2 cellular contexts compared by ENCODE assay signal in the genomic region with DNA sequence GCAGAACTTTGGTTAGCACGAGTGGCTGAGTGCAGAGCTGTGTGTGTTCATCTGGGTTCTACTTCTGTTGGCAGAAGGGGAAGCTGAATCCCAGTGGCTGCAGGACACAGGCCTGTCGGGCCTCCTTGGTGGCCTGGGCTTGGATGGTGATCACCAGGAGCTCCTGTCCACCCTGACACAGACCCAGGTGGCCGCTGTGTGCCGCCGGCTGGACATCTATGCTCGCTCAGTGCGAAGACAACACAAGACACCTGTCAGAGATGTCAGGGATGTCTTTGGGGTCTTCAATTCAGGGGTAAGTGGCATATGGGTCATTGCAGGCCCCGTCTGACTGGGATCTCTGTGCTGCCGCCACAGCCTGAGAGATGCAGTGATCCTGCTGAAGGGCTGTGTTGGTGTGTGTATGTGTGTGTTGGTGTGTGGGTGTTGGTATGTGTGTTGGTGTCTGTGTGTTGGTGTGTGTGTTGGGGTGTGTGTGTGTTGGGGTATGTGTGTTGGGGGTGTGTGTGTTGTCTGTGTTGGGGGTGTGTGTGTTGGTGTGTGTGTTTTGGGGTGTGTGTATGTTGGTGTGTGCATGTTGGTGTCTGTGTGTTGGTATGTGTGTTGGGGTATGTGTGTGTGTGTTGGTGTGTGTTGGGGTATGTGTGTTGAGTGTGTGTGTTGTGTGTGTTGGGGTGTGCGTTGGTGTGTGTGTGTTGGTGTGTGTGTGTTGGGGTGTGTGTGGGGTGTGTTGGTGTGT.
TF ChIP-seq lines count a peak whose summit lies in the region.

No MANE protein-coding gene starts in this region.

TF ChIP-seq in A549, 52 proteins besides CTCF, POLR2A, EP300 and RAD21:
- no peak for TF ChIP-seq GATA3 (IDR thresholded peaks at IDR 0.05; ENCODE audit: borderline replicate concordance)
- no peak for TF ChIP-seq CHD2 (IDR thresholded peaks at IDR 0.05; ENCODE audit: low read length, partially characterized antibody)
- no peak for TF ChIP-seq RCOR1 (IDR thresholded peaks at IDR 0.05; ENCODE audit: low read depth, low read length)
- TF ChIP-seq MYC (IDR thresholded peaks at IDR 0.05; ENCODE audit: borderline replicate concordance, low read length) = no peak
- TF ChIP-seq FOXS1 (CRISPR knock-in tag; IDR thresholded peaks at IDR 0.05) = no peak
- TF ChIP-seq HMGXB4 (CRISPR knock-in tag; IDR thresholded peaks at IDR 0.05; ENCODE audit: borderline replicate concordance) = no peak
- TF ChIP-seq MAFK (IDR thresholded peaks at IDR 0.05; ENCODE audit: partially characterized antibody) = no peak

TF ChIP-seq in IMR-90, 13 proteins besides CTCF, POLR2A, EP300 and RAD21:
- TF ChIP-seq NFE2L2 (IDR thresholded peaks at IDR 0.05; ENCODE audit: low read depth, low read length) (no peak), MAZ (IDR thresholded peaks at IDR 0.05; ENCODE audit: borderline replicate concordance, low read depth, low read length) (no peak), BHLHE40 (IDR thresholded peaks at IDR 0.05; ENCODE audit: low read depth, low read length) (no peak)
